In genomic region chr15:77543159-77543882, GRCh38 we compare ENCODE assay signal across 7 cellular contexts.
DNase-seq lines count a peak whose midpoint lies in the region; ATAC-seq and TF ChIP-seq lines count a peak whose summit lies in the region.

No MANE protein-coding gene starts in this region.

- TF ChIP-seq CTCF in GM13976 (IDR thresholded peaks at IDR 0.05; ENCODE audit: borderline replicate concordance, control extremely low read depth, extremely low read depth, insufficient read depth, missing control alignments), result peak; percentile 91

- H3K27ac ChIP-seq in layer of hippocampus (ENCODE audit: low read depth, low read length), result peak overlapping the region; percentile 42

- ATAC-seq in HG03045 (IDR thresholded peaks at IDR 0.05; ENCODE audit: unreplicated experiment), result peak; percentile 75

- no peaks in the 10 kb centered on the region for H3K27me3 ChIP-seq in layer of hippocampus (ENCODE audit: control insufficient read depth, insufficient read depth, low read length)

- in situ Hi-C loops in GM13976 (cut with MboI; ENCODE audit: low sequenced_read_pairs, unreplicated experiment), result loop anchor here (10.0 kb wide), 1 partner anchor 429 kb away; no protein-coding TSS in a partner anchor

- DNase-seq in GM13976 (ENCODE audit: low spot score) (peak; percentile 93), NCI-H345 treated with DMSO at 0.1 percent for 48 hours (lab: John Stamatoyannopoulos, UW; ENCODE audit: unreplicated experiment) (peak; percentile 38), cerebellar cortex (ENCODE audit: low spot score) (peak; percentile 88)
- DNase-seq in activated CD4-positive, CD25-positive, alpha-beta regulatory T cell treated with anti-CD3 and anti-CD28 coated beads, Interleukin-2, amount 50 U/mL, for 72 hours, result peak; percentile 73
- peak; percentile 49 to 65 for DNase-seq in stimulated activated CD4-positive, alpha-beta T cell treated with anti-CD3 and anti-CD28 coated beads, Interleukin-15, amount 100 ng/mL, for 48 hours (ENCODE audit: low read depth in 2 of 2)

Comparison
In these comparisons a context has a peak if more than half of its experiments do, and no peak if none do; other contexts are left out.
1. Peak in every context shown above with its lines: DNase-seq, ATAC-seq and H3K27ac ChIP-seq.
2. DNase-seq: peak in every context shown above with its lines; median percentile 93 in GM13976; 88 in cerebellar cortex; 73 in activated CD4-positive, CD25-positive, alpha-beta regulatory T cell treated with anti-CD3 and anti-CD28 coated beads, Interleukin-2, amount 50 U/mL, for 72 hours; 57 in stimulated activated CD4-positive, alpha-beta T cell treated with anti-CD3 and anti-CD28 coated beads, Interleukin-15, amount 100 ng/mL, for 48 hours; 38 in NCI-H345 treated with DMSO at 0.1 percent for 48 hours.